Comparison of ENCODE assay signal across 1 cellular context in the genomic region with DNA sequence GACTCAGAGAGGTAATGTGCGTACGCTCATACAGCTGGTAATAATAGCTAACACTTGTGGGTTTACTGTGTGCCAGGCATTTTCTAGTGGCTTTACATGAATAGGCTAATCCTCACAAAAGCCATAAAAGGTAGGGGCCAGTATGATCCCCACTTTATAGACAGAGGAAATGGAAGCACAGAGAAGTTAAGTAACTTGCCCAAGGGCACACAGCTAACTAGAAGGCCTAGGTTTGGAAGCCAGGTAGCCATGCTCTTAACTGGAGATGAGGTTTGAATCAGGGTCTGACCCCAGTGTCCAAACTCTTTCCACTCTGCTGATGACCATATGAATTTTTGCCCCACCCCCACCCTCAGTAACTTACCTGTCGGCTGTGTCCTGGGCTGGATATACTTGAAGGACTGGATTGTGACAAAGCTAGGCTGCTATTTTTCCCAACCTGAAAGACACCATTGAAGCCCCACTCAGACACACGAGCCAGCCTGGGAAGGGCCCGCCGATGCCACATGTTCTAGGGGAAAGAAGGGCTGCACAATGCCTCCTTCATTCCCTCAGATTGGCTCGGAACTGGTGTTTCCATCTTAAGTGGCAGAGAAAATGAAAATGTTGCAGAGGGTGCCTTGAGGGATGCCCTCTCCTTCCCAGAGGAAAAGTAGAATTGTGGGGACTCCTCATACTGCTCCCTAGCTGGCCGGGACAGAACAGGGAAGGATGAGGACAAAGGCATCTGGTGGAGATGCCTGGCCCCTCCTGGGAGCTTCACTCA.
TF ChIP-seq lines count a peak whose summit lies in the region.

No MANE protein-coding gene starts in this region.

TF ChIP-seq in K562, 482 proteins besides CTCF, POLR2A, EP300 and RAD21 (continued from another document):
- TF ChIP-seq, protein P1, sequence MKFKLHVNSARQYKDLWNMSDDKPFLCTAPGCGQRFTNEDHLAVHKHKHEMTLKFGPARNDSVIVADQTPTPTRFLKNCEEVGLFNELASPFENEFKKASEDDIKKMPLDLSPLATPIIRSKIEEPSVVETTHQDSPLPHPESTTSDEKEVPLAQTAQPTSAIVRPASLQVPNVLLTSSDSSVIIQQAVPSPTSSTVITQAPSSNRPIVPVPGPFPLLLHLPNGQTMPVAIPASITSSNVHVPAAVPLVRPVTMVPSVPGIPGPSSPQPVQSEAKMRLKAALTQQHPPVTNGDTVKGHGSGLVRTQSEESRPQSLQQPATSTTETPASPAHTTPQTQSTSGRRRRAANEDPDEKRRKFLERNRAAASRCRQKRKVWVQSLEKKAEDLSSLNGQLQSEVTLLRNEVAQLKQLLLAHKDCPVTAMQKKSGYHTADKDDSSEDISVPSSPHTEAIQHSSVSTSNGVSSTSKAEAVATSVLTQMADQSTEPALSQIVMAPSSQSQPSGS (CRISPR knock-in tag; IDR thresholded peaks at IDR 0.05): no peak
- TF ChIP-seq BDP1 (IDR thresholded peaks at IDR 0.05; ENCODE audit: insufficient read depth, insufficient read length) (no peak), MTF1 (CRISPR knock-in tag; IDR thresholded peaks at IDR 0.05; ENCODE audit: borderline replicate concordance) (no peak), ZNF384 (IDR thresholded peaks at IDR 0.05; ENCODE audit: low read depth, low read length) (no peak), KDM1A (IDR thresholded peaks at IDR 0.05) (peak in 1 of 2 experiments; percentile 46; a peak in 1 of 4 replicates), ZBTB8A (IDR thresholded peaks at IDR 0.05; ENCODE audit: partially characterized antibody) (no peak), HNRNPH1 (optimal IDR thresholded peaks at IDR 0.05; ENCODE audit: low read depth, low read length) (no peak), ZFP36 (IDR thresholded peaks at IDR 0.05; ENCODE audit: low read depth, low read length, partially characterized antibody) (peak; percentile 82), TCFL5 (CRISPR knock-in tag; conservative IDR thresholded peaks at IDR 0.05) (no peak), HOXB6 (CRISPR knock-in tag; IDR thresholded peaks at IDR 0.05; ENCODE audit: borderline replicate concordance) (no peak), RBM25 (IDR thresholded peaks at IDR 0.05; ENCODE audit: low read depth, low read length, severe bottlenecking) (peak; percentile 86), BCOR (IDR thresholded peaks at IDR 0.05) (peak; percentile 69), SRSF1 (IDR thresholded peaks at IDR 0.05; ENCODE audit: low read depth, low read length) (no peak), TFAP4 (CRISPR knock-in tag; IDR thresholded peaks at IDR 0.05; ENCODE audit: borderline replicate concordance) (0 out of 2 replicates have a peak, but pooled peaks have one; percentile 8), HES1 (IDR thresholded peaks at IDR 0.05; ENCODE audit: low read depth) (no peak)
- TF ChIP-seq, protein P2, sequence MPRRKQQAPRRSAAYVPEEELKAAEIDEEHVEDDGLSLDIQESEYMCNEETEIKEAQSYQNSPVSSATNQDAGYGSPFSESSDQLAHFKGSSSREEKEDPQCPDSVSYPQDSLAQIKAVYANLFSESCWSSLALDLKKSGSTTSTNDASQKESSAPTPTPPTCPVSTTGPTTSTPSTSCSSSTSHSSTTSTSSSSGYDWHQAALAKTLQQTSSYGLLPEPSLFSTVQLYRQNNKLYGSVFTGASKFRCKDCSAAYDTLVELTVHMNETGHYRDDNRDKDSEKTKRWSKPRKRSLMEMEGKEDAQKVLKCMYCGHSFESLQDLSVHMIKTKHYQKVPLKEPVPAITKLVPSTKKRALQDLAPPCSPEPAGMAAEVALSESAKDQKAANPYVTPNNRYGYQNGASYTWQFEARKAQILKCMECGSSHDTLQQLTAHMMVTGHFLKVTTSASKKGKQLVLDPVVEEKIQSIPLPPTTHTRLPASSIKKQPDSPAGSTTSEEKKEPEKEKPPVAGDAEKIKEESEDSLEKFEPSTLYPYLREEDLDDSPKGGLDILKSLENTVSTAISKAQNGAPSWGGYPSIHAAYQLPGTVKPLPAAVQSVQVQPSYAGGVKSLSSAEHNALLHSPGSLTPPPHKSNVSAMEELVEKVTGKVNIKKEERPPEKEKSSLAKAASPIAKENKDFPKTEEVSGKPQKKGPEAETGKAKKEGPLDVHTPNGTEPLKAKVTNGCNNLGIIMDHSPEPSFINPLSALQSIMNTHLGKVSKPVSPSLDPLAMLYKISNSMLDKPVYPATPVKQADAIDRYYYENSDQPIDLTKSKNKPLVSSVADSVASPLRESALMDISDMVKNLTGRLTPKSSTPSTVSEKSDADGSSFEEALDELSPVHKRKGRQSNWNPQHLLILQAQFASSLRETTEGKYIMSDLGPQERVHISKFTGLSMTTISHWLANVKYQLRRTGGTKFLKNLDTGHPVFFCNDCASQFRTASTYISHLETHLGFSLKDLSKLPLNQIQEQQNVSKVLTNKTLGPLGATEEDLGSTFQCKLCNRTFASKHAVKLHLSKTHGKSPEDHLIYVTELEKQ (CRISPR knock-in tag; IDR thresholded peaks at IDR 0.05): no peak
